ENCODE assay signal across 27 cellular contexts in genomic region chr10:92080244-92080643, GRCh38.
"Had no signal": no experiment of that assay in that cellular context is flagged by ENCODE, and none has a peak within 500 bp of the region (broad histone marks: within the 10 kb centered on the region; RNA-seq: fewer than 3 reads in every experiment).

No MANE protein-coding gene starts in this region.

- H3K27me3 ChIP-seq: esophagus squamous epithelium, heart left ventricle, neutrophil, thyroid gland, upper lobe of right lung had no signal

- FAIRE-seq: astrocyte, colon, keratinocyte had no signal

- H3K4me3 Mint-ChIP-seq: activated CD4-positive, alpha-beta T cell treated with anti-CD3 and anti-CD28 coated beads for 36 hours; activated naive CD8-positive, alpha-beta T cell treated with anti-CD3 and anti-CD28 coated beads for 36 hours; activated T-cell treated with anti-CD3 and anti-CD28 coated beads, Interleukin-2, amount 50 U/mL, for 4 hours; effector memory CD8-positive, alpha-beta T cell; memory B cell; nephron had no signal

- ATAC-seq: activated CD4-positive, alpha-beta T cell treated with anti-CD3 and anti-CD28 coated beads for 36 hours; activated T-cell treated with anti-CD3 and anti-CD28 coated beads, Interleukin-2, amount 50 U/mL, for 4 hours; effector memory CD8-positive, alpha-beta T cell; heart left ventricle; left colon; right cardiac atrium; stimulated activated naive CD8-positive, alpha-beta T cell treated with anti-CD3 and anti-CD28 coated beads, Interleukin-15, Interleukin-2, amounts not matched to agents 100 U/mL and 50 U/mL, for 24 hours; upper lobe of right lung had no signal

- H3K27ac ChIP-seq: esophagus squamous epithelium, heart left ventricle, neutrophil, parathyroid adenoma, thyroid gland, upper lobe of right lung had no signal

- H3K4me1 Mint-ChIP-seq: activated CD4-positive, alpha-beta T cell treated with anti-CD3 and anti-CD28 coated beads for 36 hours; activated naive CD8-positive, alpha-beta T cell treated with anti-CD3 and anti-CD28 coated beads for 36 hours; nephron had no signal

- H3K27ac Mint-ChIP-seq: activated CD4-positive, alpha-beta T cell treated with anti-CD3 and anti-CD28 coated beads for 36 hours; activated naive CD8-positive, alpha-beta T cell treated with anti-CD3 and anti-CD28 coated beads for 36 hours; activated T-helper 2 cell treated with anti-CD3 and anti-CD28 coated beads, Interferon-gamma antibody, Interleukin-2, Interleukin-4, amounts not matched to agents 10 μg/mL and 5 μg/mL and 100 μg/mL, durations not matched to agents 14 hours and 24 hours and 36 hours; effector memory CD8-positive, alpha-beta T cell; memory B cell; nephron had no signal

- H3K4me3 ChIP-seq: esophagus squamous epithelium, heart left ventricle, thyroid gland, upper lobe of right lung had no signal

- H3K9me3 ChIP-seq: esophagus squamous epithelium, heart left ventricle, neutrophil, thyroid gland, upper lobe of right lung had no signal

- H3K4me1 ChIP-seq: esophagus squamous epithelium, parathyroid adenoma, upper lobe of right lung had no signal

- H3K79me2 ChIP-seq: parathyroid adenoma had no signal

- H3K27me3 Mint-ChIP-seq: activated CD4-positive, alpha-beta T cell treated with anti-CD3 and anti-CD28 coated beads for 36 hours; activated naive CD8-positive, alpha-beta T cell treated with anti-CD3 and anti-CD28 coated beads for 36 hours; effector memory CD8-positive, alpha-beta T cell; memory B cell had no signal

- H2AFZ ChIP-seq: parathyroid adenoma had no signal

- H3K9me3 Mint-ChIP-seq: activated naive CD8-positive, alpha-beta T cell treated with anti-CD3 and anti-CD28 coated beads for 36 hours; activated T-cell treated with anti-CD3 and anti-CD28 coated beads, Interleukin-2, amount 50 U/mL, for 4 hours; activated T-helper 2 cell treated with anti-CD3 and anti-CD28 coated beads, Interferon-gamma antibody, Interleukin-2, Interleukin-4, amounts not matched to agents 10 μg/mL and 5 μg/mL and 100 μg/mL, durations not matched to agents 14 hours and 24 hours and 36 hours; effector memory CD8-positive, alpha-beta T cell; memory B cell; nephron had no signal

- H3K9ac ChIP-seq: parathyroid adenoma had no signal

- DNase-seq: activated CD4-positive, alpha-beta T cell treated with anti-CD3 and anti-CD28 coated beads for 36 hours; activated CD4-positive, alpha-beta T cell treated with anti-CD3 and anti-CD28 coated beads, Interleukin-2, amount 50 U/mL, for 4 hours; activated CD8-positive, alpha-beta memory T cell treated with anti-CD3 and anti-CD28 coated beads for 24 hours; activated CD8-positive, alpha-beta memory T cell treated with anti-CD3 and anti-CD28 coated beads, Interleukin-2, amount 50 U/mL, for 4 hours; activated naive CD4-positive, alpha-beta T cell; activated naive CD8-positive, alpha-beta T cell treated with anti-CD3 and anti-CD28 coated beads for 36 hours; activated T-cell treated with anti-CD3 and anti-CD28 coated beads, Interleukin-2, amount 50 U/mL, for 4 hours; central memory CD4-positive, alpha-beta T cell; effector memory CD8-positive, alpha-beta T cell; esophagus squamous epithelium; heart left ventricle; left colon; right cardiac atrium; stimulated activated CD4-positive, alpha-beta T cell treated with anti-CD3 and anti-CD28 coated beads, Interleukin-12 subunit alpha, Interleukin-12 subunit beta, amount 100 ng/mL, for 4 hours; stimulated activated CD4-positive, alpha-beta T cell treated with anti-CD3 and anti-CD28 coated beads, Interleukin-4, amount 100 ng/mL, for 4 hours; stimulated activated naive CD8-positive, alpha-beta T cell treated with anti-CD3 and anti-CD28 coated beads, Interleukin-15, Interleukin-2, amounts not matched to agents 100 U/mL and 50 U/mL, for 24 hours; T-helper 9 cell; thyroid gland; upper lobe of right lung had no signal
